In the genomic region with DNA sequence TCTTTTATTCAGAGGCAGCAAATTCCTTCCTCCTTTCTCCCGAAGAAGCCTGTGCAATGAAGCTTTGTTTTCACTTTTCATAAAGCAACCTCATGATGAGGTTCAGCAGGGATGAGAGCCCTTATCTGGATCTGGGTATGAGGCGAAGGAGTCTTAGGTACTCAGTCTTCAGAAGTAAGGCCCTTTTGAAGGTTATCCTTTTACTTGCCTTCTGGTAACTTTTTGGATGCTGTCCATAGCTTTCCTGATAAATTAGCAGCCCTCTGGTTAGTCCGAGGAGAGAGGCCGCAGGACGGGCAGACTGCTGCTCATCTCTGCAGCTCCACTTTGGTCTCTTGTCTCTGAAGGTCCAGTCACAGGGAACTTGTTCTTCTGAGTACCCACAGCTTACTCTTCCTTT, we compare ENCODE assay signal across 8 cellular contexts. TPM values are rescaled to one million over a fixed set of nuclear protein-coding genes. Genes with fewer than 3 reads are reported as not detected.
DNase-seq lines count a peak whose midpoint lies in the region; ATAC-seq and TF ChIP-seq lines count a peak whose summit lies in the region.

No MANE protein-coding gene starts in this region.

- H3K4me3 Mint-ChIP-seq in activated B cell treated with CpG ODN at 0.5 μM for 24 hours: peak overlapping the region; percentile 96

- POLR2A ChIA-PET in activated B cell treated with CpG ODN at 0.5 μM for 24 hours (lab: Charles Lee): interaction anchor here (1.3 to 4.7 kb wide), 5 partner anchors 10 to 928 kb away, joined by 3 to 60 read pairs (median 21); partner anchors contain the start of genes TPP1 and TRIM34

- DNase-seq in activated B cell treated with CpG ODN at 0.5 μM for 24 hours (no peak), Right ventricle myocardium superior (no peak), sigmoid colon (no peak), COLO668 (lab: John Stamatoyannopoulos, UW; ENCODE audit: unreplicated experiment) (no peak), DMS79 treated with DMSO at 0.1 percent for 48 hours (lab: John Stamatoyannopoulos, UW) (no peak), MV-4-11 (lab: John Stamatoyannopoulos, UW) (no peak), DMS114 treated with DMSO at 0.1 percent for 48 hours (lab: John Stamatoyannopoulos, UW; ENCODE audit: unreplicated experiment) (no peak)

- peak overlapping the region; percentile 94 for H3K27ac Mint-ChIP-seq in activated B cell treated with CpG ODN at 0.5 μM for 24 hours

- H3K9me3 ChIP-seq in sigmoid colon: no peaks in the 10 kb centered on the region

- no peaks in the 10 kb centered on the region for H3K36me3 ChIP-seq in sigmoid colon

- TF ChIP-seq EP300 in sigmoid colon (IDR thresholded peaks at IDR 0.05): no peak

- H3K27ac ChIP-seq in sigmoid colon: peak overlapping the region; percentile 80 to 89 (median 84)

- H3K27me3 ChIP-seq in sigmoid colon: no peaks in the 10 kb centered on the region

- no peak for TF ChIP-seq POLR2A in sigmoid colon (IDR thresholded peaks at IDR 0.05)

- H3K27me3 Mint-ChIP-seq in activated B cell treated with CpG ODN at 0.5 μM for 24 hours: no peaks in the 10 kb centered on the region

- peaks cover 0 to 25% (median 23%) of the 10 kb centered on the region in 4 donors for H3K4me1 ChIP-seq in sigmoid colon

- no peaks in the 10 kb centered on the region for H3K9me3 Mint-ChIP-seq in activated B cell treated with CpG ODN at 0.5 μM for 24 hours

- 25 to 69% methylated on average over 5 of the region's 5 CpGs for WGBS in sigmoid colon, 2 donors

- peaks cover 65% of the 10 kb centered on the region for H3K4me1 Mint-ChIP-seq in activated B cell treated with CpG ODN at 0.5 μM for 24 hours

- ATAC-seq in activated B cell treated with CpG ODN at 0.5 μM for 24 hours (ENCODE audit: low read depth): no peak
- peak; percentile 44 for ATAC-seq in Right ventricle myocardium superior (ENCODE audit: poor library complexity)

- H3K36me3 Mint-ChIP-seq in activated B cell treated with CpG ODN at 0.5 μM for 24 hours (ENCODE audit: low read depth): peaks cover 50% of the 10 kb centered on the region

- H3K4me3 ChIP-seq in GM08714 (ENCODE audit: low read length) (peak overlapping the region; percentile 100), sigmoid colon (peak overlapping the region; percentile 20 to 51 (median 38))

- TF ChIP-seq CTCF in activated B cell treated with CpG ODN at 0.5 μM for 24 hours (IDR thresholded peaks at IDR 0.05) (no peak), sigmoid colon (IDR thresholded peaks at IDR 0.05) (no peak)

- intact Hi-C loops in activated B cell treated with CpG ODN at 0.5 μM for 24 hours (cut with micrococcal nuclease) (loop anchor here (10.0 kb wide), 1 partner anchor 1086 kb away; the partner anchor contains the start of gene TRIM68), Right ventricle myocardium superior (cut with DNase I) (no loop called here), sigmoid colon (cut with DNase I) (no loop called here)

- CTCF ChIA-PET in activated B cell treated with CpG ODN at 0.5 μM for 24 hours (lab: Charles Lee): interaction anchor here (1.3 kb wide), 2 partner anchors 10 to 23 kb away, joined by 3 read pairs; no protein-coding TSS in a partner anchor

RNA-seq across cellular contexts. Expression of gene TRIM22, which starts 1.1 kb away (rescaled TPM):
- 244 and 255 TPM in 2 replicates for total RNA-seq in activated B cell treated with CpG ODN at 0.5 μM for 24 hours
- 18.2 TPM for total RNA-seq in Right ventricle myocardium superior
- total RNA-seq in sigmoid colon: 10 to 100 TPM; 21.1 to 64.8 (median 40.5) TPM
- 100 to 1,000 TPM in 1 of 3 donors, 1 to 10 TPM in 2; 6.6 to 106 (median 7.9) TPM for polyA plus RNA-seq in sigmoid colon

RNA-seq across cellular contexts. Expression of gene TRIM5, which starts 5.9 kb away (rescaled TPM):
- total RNA-seq in activated B cell treated with CpG ODN at 0.5 μM for 24 hours: 34.3 and 36.3 TPM in 2 replicates
- 8.1 TPM for total RNA-seq in Right ventricle myocardium superior
- total RNA-seq in sigmoid colon: 10 to 100 TPM; 11.7 to 29.9 (median 14.3) TPM
- 10 to 100 TPM in 1 of 3 donors, 1 to 10 TPM in 2; 5.4 to 12.4 (median 7.2) TPM for polyA plus RNA-seq in sigmoid colon

RNA-seq across cellular contexts. Expression of gene OR56B1, which starts 45.5 kb away (rescaled TPM):
- total RNA-seq in activated B cell treated with CpG ODN at 0.5 μM for 24 hours: 0.64 and 0.84 TPM in 2 replicates
- not detected for total RNA-seq in Right ventricle myocardium superior
- total RNA-seq in sigmoid colon: under 1 TPM in 2 of 4 donors, not detected in 2; under 0.01 to 0.83 TPM
- under 1 TPM in 1 of 3 donors, not detected in 2; 0.12 TPM for polyA plus RNA-seq in sigmoid colon
